21 cellular contexts compared by ENCODE assay signal in the genomic region with DNA sequence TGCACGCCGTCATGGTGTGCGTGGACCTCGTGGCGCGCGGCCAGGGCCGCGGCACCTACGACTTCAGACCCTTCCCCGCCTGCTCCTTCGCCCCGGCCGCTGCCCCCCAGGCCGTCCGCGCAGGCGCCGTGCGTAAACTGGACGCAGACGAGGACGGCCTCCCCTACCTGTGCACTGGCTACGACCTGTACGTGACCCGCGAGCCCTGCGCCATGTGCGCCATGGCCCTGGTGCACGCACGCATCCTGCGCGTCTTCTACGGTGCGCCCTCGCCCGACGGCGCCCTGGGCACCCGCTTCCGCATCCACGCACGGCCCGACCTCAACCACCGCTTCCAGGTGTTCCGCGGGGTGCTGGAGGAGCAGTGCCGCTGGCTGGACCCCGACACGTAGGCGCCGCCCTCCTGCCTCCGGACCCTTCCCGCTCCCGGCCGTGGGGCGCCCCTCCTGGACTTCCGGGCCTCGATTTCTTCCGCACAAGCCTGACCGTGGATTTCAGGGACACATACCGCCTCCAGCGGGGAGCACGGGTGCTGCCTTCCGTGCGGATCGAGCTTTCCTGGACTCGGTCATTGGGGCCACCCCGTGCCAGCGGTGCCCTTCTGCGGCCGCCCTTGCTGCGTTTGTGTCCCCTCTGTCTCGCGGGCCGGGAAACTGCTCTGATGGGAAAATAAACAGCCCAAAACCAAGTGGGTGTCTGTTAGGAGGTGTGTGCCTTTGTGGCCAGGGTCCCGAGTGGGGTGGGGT.
"Had no signal": no experiment of that assay in that cellular context is flagged by ENCODE, and none has a peak within 500 bp of the region (broad histone marks: within the 10 kb centered on the region; RNA-seq: fewer than 3 reads in every experiment).

No MANE protein-coding gene starts in this region.

- H3K4me3 ChIP-seq: smooth muscle cell, thoracic aorta, transverse colon had no signal

- H3K9me3 ChIP-seq: colonic mucosa, neutrophil, thoracic aorta, transverse colon had no signal

- H3K27me3 ChIP-seq: colonic mucosa, foreskin keratinocyte, transverse colon had no signal

- H3K9me3 Mint-ChIP-seq: naive thymus-derived CD4-positive, alpha-beta T cell; nephron progenitor cell; stimulated activated naive CD8-positive, alpha-beta T cell treated with anti-CD3 and anti-CD28 coated beads, Interleukin-15, Interleukin-2, amounts not matched to agents 100 ng/mL and 50 ng/mL, for 24 hours had no signal

- FAIRE-seq: endothelial cell of umbilical vein, islet of Langerhans had no signal

- DNase-seq: cerebellar nuclear complex; dermis blood vessel endothelial cell; erythroblast; foreskin keratinocyte; head of caudate nucleus; hippocampal formation; kidney glomerular epithelial cell; mammary epithelial cell; naive thymus-derived CD4-positive, alpha-beta T cell; nephron progenitor cell; posterior cingulate gyrus; right cardiac atrium; stimulated activated CD4-positive, alpha-beta T cell treated with anti-CD3 and anti-CD28 coated beads, Interleukin-2, amount 100 ng/mL, for 48 hours had no signal

- H3K27ac Mint-ChIP-seq: nephron progenitor cell; stimulated activated naive CD8-positive, alpha-beta T cell treated with anti-CD3 and anti-CD28 coated beads, Interleukin-15, Interleukin-2, amounts not matched to agents 100 ng/mL and 50 ng/mL, for 24 hours had no signal

- H3K27ac ChIP-seq: foreskin keratinocyte, neutrophil, thoracic aorta had no signal

- H3K4me2 ChIP-seq: smooth muscle cell had no signal

- H3K4me3 Mint-ChIP-seq: naive thymus-derived CD4-positive, alpha-beta T cell; nephron progenitor cell; stimulated activated naive CD8-positive, alpha-beta T cell treated with anti-CD3 and anti-CD28 coated beads, Interleukin-15, Interleukin-2, amounts not matched to agents 100 ng/mL and 50 ng/mL, for 24 hours had no signal

- ATAC-seq: naive thymus-derived CD4-positive, alpha-beta T cell had no signal

- H3K27me3 Mint-ChIP-seq: naive thymus-derived CD4-positive, alpha-beta T cell; stimulated activated naive CD8-positive, alpha-beta T cell treated with anti-CD3 and anti-CD28 coated beads, Interleukin-15, Interleukin-2, amounts not matched to agents 100 ng/mL and 50 ng/mL, for 24 hours had no signal
